12 cellular contexts compared by ENCODE assay signal in the genomic region with DNA sequence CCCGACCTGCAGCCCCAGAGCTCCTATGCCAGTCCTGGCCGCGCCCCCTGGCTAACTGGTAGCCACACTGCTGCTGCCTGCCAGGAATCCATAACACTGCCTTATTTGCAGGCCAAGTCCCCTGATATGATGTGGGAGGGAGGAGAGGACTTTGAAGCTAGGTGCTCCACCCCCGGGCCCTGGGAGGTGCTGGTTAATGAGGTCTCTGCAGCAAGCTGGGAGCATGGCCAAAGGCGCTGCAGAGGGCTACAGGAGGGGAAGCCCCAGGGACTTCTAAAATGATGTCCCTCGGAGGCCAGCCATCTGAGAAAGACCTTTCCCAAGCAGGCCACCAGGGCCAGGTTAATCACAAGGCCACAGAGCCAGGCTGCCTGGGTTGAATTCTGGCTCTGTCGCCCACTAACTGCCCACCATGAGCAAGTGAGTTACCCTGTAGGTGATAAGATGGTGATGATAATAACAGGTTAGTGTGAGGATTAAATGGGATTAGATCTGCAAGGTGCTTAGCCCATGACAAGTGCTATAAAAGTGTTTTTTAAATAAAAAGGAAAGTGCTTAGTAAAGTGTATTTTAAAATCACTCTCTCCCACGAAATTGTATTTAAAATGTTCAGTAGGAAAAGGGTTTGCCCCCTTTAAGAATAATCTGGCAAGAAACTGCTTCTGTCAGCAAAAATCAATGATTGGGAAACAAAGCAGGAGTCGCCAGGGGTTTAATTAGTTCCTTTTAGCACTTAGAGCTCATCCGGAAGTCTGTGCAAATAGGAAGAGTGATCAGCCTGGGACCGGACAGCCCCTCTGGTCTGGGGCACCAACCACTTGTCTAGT.
DNase-seq lines count a peak whose midpoint lies in the region; ATAC-seq, FAIRE-seq and TF ChIP-seq lines count a peak whose summit lies in the region.
"Had no signal": no experiment of that assay in that cellular context is flagged by ENCODE, and none has a peak within 500 bp of the region (broad histone marks: within the 10 kb centered on the region; RNA-seq: fewer than 3 reads in every experiment).

No MANE protein-coding gene starts in this region.

- TF ChIP-seq RAD21 in IMR-90 (IDR thresholded peaks at IDR 0.05; ENCODE audit: low read length) (no peak), HepG2 (CRISPR knock-in tag; IDR thresholded peaks at IDR 0.05) (no peak)

- H2AFZ ChIP-seq in IMR-90 (replicated peaks; ENCODE audit: low read length, poor library complexity) = no peak overlapping the region
- no peak overlapping the region for H2AFZ ChIP-seq in HepG2 (ENCODE audit: low read length)

- 35% methylated on average over 5 of the region's 11 CpGs; no CpG with 5 or more reads in 1 of the 2 experiments for WGBS in IMR-90 (ENCODE audit: extremely low coverage in 2 of 2, insufficient read length in 1 of 2), 2 experiments
- 11% methylated on average over 11 of the region's 11 CpGs for WGBS in HepG2 (ENCODE audit: low lambda C conversion rate)

- no peak overlapping the region for H2BK15ac ChIP-seq in IMR-90 (ENCODE audit: low read depth, low read length)

- H4K8ac ChIP-seq in IMR-90 (ENCODE audit: low read depth in 2 of 2, low read length in 2 of 2) = no peak overlapping the region

- DNase-seq in BE2C (peak; percentile 72), IMR-90 (no peak), Peyer's patch (peak in 2 of 3 donors; percentile 58 to 68), HepG2 (ENCODE audit: low spot score) (peak; percentile 80), hepatic stellate cell (ENCODE audit: low spot score) (no peak), KBM-7 (no peak)
- DNase-seq: activated T-cell treated with anti-CD3 and anti-CD28 coated beads for 4 hours, dermis blood vessel endothelial cell, naive B cell had no signal

- no peak overlapping the region for H3K14ac ChIP-seq in IMR-90 (replicated peaks; ENCODE audit: low read depth, low read length)

- H2BK5ac ChIP-seq in IMR-90 (ENCODE audit: low read depth, low read length, poor library complexity, severe bottlenecking) = no peak overlapping the region

- no peak overlapping the region for H3K18ac ChIP-seq in IMR-90 (ENCODE audit: low read depth, low read length)

- H4K20me1 ChIP-seq in IMR-90 (ENCODE audit: insufficient read depth, low read length) (no peaks in the 10 kb centered on the region), HepG2 (ENCODE audit: insufficient read depth, low read length) (no peaks in the 10 kb centered on the region)

- no peak overlapping the region for H3K56ac ChIP-seq in IMR-90 (ENCODE audit: extremely low read depth, insufficient read depth, low read length)

- in situ Hi-C loops in IMR-90 (cut with MboI; ENCODE audit: low sequenced_read_pairs) (no loop called here), HepG2 (cut with HindIII; ENCODE audit: extremely low pct_ligation_motif_present, low pct_unique_long_range_greater_than_20kb) (no loop called here), KBM-7 (cut with MboI; ENCODE audit: low pct_unique_long_range_greater_than_20kb, low sequenced_read_pairs) (no loop called here)

- peak; percentile 74 for FAIRE-seq in HepG2 (lab: Jason Lieb, UNC)

- H3K27me3 ChIP-seq in BE2C (no peaks in the 10 kb centered on the region), IMR-90 (ENCODE audit: control insufficient read depth, insufficient read depth, low read length) (peaks cover 32% of the 10 kb centered on the region), Peyer's patch (no peaks in the 10 kb centered on the region), HepG2 (ENCODE audit: control insufficient read depth in 1 of 2, insufficient read depth in 2 of 2, low read length in 2 of 2) (peaks cover 8 to 58% of the 10 kb centered on the region in 2 experiments; a peak in 3 of 5 replicates)

- H3K27ac ChIP-seq in IMR-90 (ENCODE audit: insufficient read depth, low read length) (no peak overlapping the region), Peyer's patch (no peak overlapping the region), HepG2 (ENCODE audit: extremely low read length, insufficient read depth, low read length) (no peak overlapping the region)
- H3K27ac ChIP-seq: sigmoid colon had no signal

- H3K79me1 ChIP-seq in IMR-90 (ENCODE audit: low read depth in 1 of 2, low read length in 2 of 2) = no peaks in the 10 kb centered on the region

- no peak overlapping the region for H4K5ac ChIP-seq in IMR-90 (ENCODE audit: low read depth, low read length)

- H3K9me3 ChIP-seq in BE2C (no peaks in the 10 kb centered on the region), IMR-90 (ENCODE audit: control insufficient read depth, insufficient read depth, low read length) (no peaks in the 10 kb centered on the region), Peyer's patch (no peaks in the 10 kb centered on the region), HepG2 (ENCODE audit: low read length) (no peaks in the 10 kb centered on the region)

- no peak overlapping the region for H2BK120ac ChIP-seq in IMR-90 (ENCODE audit: low read depth, low read length)

- H2BK20ac ChIP-seq in IMR-90 (ENCODE audit: low read depth, low read length) = no peak overlapping the region

- peaks cover 5% of the 10 kb centered on the region for H3K4me1 ChIP-seq in BE2C
- H3K4me1 ChIP-seq in IMR-90 (ENCODE audit: control insufficient read depth, insufficient read depth, low read length) = no peaks in the 10 kb centered on the region
- H3K4me1 ChIP-seq in Peyer's patch = peaks cover 0 to 7% (median 0%) of the 10 kb centered on the region in 4 donors
- H3K4me1 ChIP-seq in HepG2 (ENCODE audit: insufficient read depth, low read length) = peaks cover 15% of the 10 kb centered on the region
- H3K4me1 ChIP-seq: sigmoid colon had no signal

- no peak for TF ChIP-seq EP300 in HepG2 (IDR thresholded peaks at IDR 0.05; ENCODE audit: low read depth in 2 of 2, low read length in 2 of 2)
- TF ChIP-seq EP300 in HepG2 (CRISPR knock-in tag; IDR thresholded peaks at IDR 0.05; ENCODE audit: borderline replicate concordance) = no peak

- no TSS peak for BruUV-seq in IMR-90 (replicated peaks; lab: Mats Ljungman, UMichigan)
- no TSS peak for BruUV-seq in HepG2 (replicated peaks; lab: Mats Ljungman, UMichigan)

- H3K9me1 ChIP-seq in IMR-90 (ENCODE audit: insufficient read depth, low read length) = no peaks in the 10 kb centered on the region

- no peak overlapping the region for H3K4ac ChIP-seq in IMR-90 (ENCODE audit: low read depth, low read length)

- H3K4me3 ChIP-seq in BE2C (ENCODE audit: low read depth, low read length) = no peak overlapping the region
- H3K4me3 ChIP-seq in IMR-90 (ENCODE audit: insufficient read depth, low read depth, low read length) = no peak overlapping the region
- H3K4me3 ChIP-seq in Peyer's patch = no peak overlapping the region
- H3K4me3 ChIP-seq in HepG2 (replicated peaks in 1 of 3; ENCODE audit: insufficient read depth in 1 of 3, low read depth in 2 of 3, low read length in 3 of 3) = no peak overlapping the region
- H3K4me3 ChIP-seq: sigmoid colon had no signal

- no peak overlapping the region for H2AK9ac ChIP-seq in IMR-90 (replicated peaks; ENCODE audit: low read depth, low read length, poor library complexity)

- no peak overlapping the region for H2AK5ac ChIP-seq in IMR-90 (ENCODE audit: low read depth, low read length)

- no peak for TF ChIP-seq POLR2A in IMR-90 (IDR thresholded peaks at IDR 0.05; ENCODE audit: low read depth, low read length)
- TF ChIP-seq POLR2A in Peyer's patch (IDR thresholded peaks at IDR 0.05) = no peak
- no peak for TF ChIP-seq POLR2A in HepG2 (IDR thresholded peaks at IDR 0.05; ENCODE audit: insufficient read depth in 1 of 2, low read depth in 2 of 2, low read length in 2 of 2)

- intact Hi-C loops in IMR-90 (cut with micrococcal nuclease) = no loop called here
- intact Hi-C loops in HepG2 (cut with micrococcal nuclease; ENCODE audit: unreplicated experiment) = no loop called here

- no peak for ATAC-seq in IMR-90 (ENCODE audit: low read depth)
- peak; percentile 96 for ATAC-seq in HepG2
- ATAC-seq in GM18517 (IDR thresholded peaks at IDR 0.05; ENCODE audit: unreplicated experiment) = no peak
- no peak for ATAC-seq in GM21447 (IDR thresholded peaks at IDR 0.05; ENCODE audit: unreplicated experiment)

- POLR2A ChIA-PET in IMR-90 (lab: Charles Lee; ENCODE audit: unreplicated experiment) (no interaction called here), HepG2 (lab: Yijun Ruan, JAX) (no interaction called here)

- H3K4me2 ChIP-seq in IMR-90 (ENCODE audit: low read depth, low read length) (no peak overlapping the region), HepG2 (ENCODE audit: low read depth, low read length) (no peak overlapping the region)

- H3K36me3 ChIP-seq in BE2C (no peaks in the 10 kb centered on the region), IMR-90 (ENCODE audit: control insufficient read depth, insufficient read depth, low read length) (no peaks in the 10 kb centered on the region), Peyer's patch (no peaks in the 10 kb centered on the region), HepG2 (replicated peaks in 1 of 2; ENCODE audit: control insufficient read depth in 1 of 2, insufficient read depth in 2 of 2, low read length in 2 of 2) (no peaks in the 10 kb centered on the region)
- H3K36me3 ChIP-seq: sigmoid colon had no signal

- CTCF ChIA-PET in IMR-90 (lab: Yijun Ruan, JAX) = no interaction called here
- CTCF ChIA-PET in HepG2 (lab: Yijun Ruan, JAX; ENCODE audit: low intra/inter-chr PET ratio, low total read pairs) = no interaction called here

- H3K79me2 ChIP-seq in HepG2 (ENCODE audit: insufficient read depth, low read length) = no peaks in the 10 kb centered on the region

- H3K9ac ChIP-seq in IMR-90 (ENCODE audit: low read depth, low read length) (no peak overlapping the region), HepG2 (ENCODE audit: insufficient read depth, low read depth, low read length) (no peak overlapping the region)

- dilution Hi-C loops in IMR-90 (cut with HindIII; ENCODE audit: low sequenced_read_pairs, unreplicated experiment) = no loop called here

- TF ChIP-seq CTCF in BE2C (IDR thresholded peaks at IDR 0.05; ENCODE audit: low read depth, low read length) (peak; percentile 13), IMR-90 (conservative IDR thresholded peaks at IDR 0.05; ENCODE audit: low read depth, low read length) (no peak), Peyer's patch (IDR thresholded peaks at IDR 0.05) (peak in 2 of 6 experiments; percentile 7 to 31), HepG2 (CRISPR knock-in tag; IDR thresholded peaks at IDR 0.05) (peak; percentile 53)

- no peak overlapping the region for H3K23ac ChIP-seq in IMR-90 (ENCODE audit: low read depth, low read length)

- no peak overlapping the region for H4K91ac ChIP-seq in IMR-90 (ENCODE audit: insufficient read depth, low read depth, low read length)

TF ChIP-seq in IMR-90, 13 proteins besides CTCF, POLR2A, EP300 and RAD21:
- TF ChIP-seq MAFK (IDR thresholded peaks at IDR 0.05; ENCODE audit: low read depth, low read length) (peak; percentile 97), FOS (IDR thresholded peaks at IDR 0.05; ENCODE audit: low read depth, low read length) (no peak)

TF ChIP-seq in HepG2, 621 proteins besides CTCF, POLR2A, EP300 and RAD21 (continues in another document):
- peak; percentile 26 for TF ChIP-seq XRCC5 (optimal IDR thresholded peaks at IDR 0.05; ENCODE audit: low read length)
- peak; percentile 59; the same call in 1 of the 2 replicates for TF ChIP-seq SRF (IDR thresholded peaks at IDR 0.05; ENCODE audit: low read depth, low read length)
- peak; percentile 100 for TF ChIP-seq ZNF563 (CRISPR knock-in tag; IDR thresholded peaks at IDR 0.05)
- TF ChIP-seq LCORL (IDR thresholded peaks at IDR 0.05) = no peak
- 0 out of 2 replicates have a peak, but pooled peaks have one; percentile 44 for TF ChIP-seq LCORL (CRISPR knock-in tag; IDR thresholded peaks at IDR 0.05)

Comparison
In these comparisons a context has a peak if more than half of its experiments do, and no peak if none do; other contexts are left out.
1. DNase-seq: peak in BE2C (single experiment), Peyer's patch (2 of 3) and HepG2 (single experiment); none in IMR-90 (single experiment), hepatic stellate cell (single experiment) and KBM-7 (single experiment).